ENCODE assay signal across 18 cellular contexts in genomic region chr10:124319926-124320391, GRCh38.
A peak's percentile ranks its signal among the peaks of the same experiment; 100 is the strongest.
DNase-seq lines count a peak whose midpoint lies in the region; ATAC-seq and TF ChIP-seq lines count a peak whose summit lies in the region.
"Had no signal": no experiment of that assay in that cellular context is flagged by ENCODE, and none has a peak within 500 bp of the region (broad histone marks: within the 10 kb centered on the region; RNA-seq: fewer than 3 reads in every experiment).

No MANE protein-coding gene starts in this region.

- H3K4me3 ChIP-seq in endodermal cell (ENCODE audit: low read length) (no peak overlapping the region), gastroesophageal sphincter (no peak overlapping the region)
- H3K4me3 ChIP-seq: K562, skin epidermis had no signal

- H3K27ac ChIP-seq in endodermal cell (ENCODE audit: low read depth, low read length) = no peak overlapping the region
- H3K27ac ChIP-seq in gastroesophageal sphincter = no peak overlapping the region
- H3K27ac ChIP-seq: skin epidermis had no signal

- no peak for TF ChIP-seq EP300 in gastroesophageal sphincter (IDR thresholded peaks at IDR 0.05)

- peak; percentile 74 for DNase-seq in AG08395 (ENCODE audit: low spot score)
- peak; percentile 78 for DNase-seq in LHCN-M2 (ENCODE audit: low read depth)
- DNase-seq in endodermal cell = peak; percentile 28
- peak; percentile 14 for DNase-seq in omental fat pad (ENCODE audit: low spot score)
- DNase-seq in midbrain (lab: John Stamatoyannopoulos, UW) = no peak
- no peak for DNase-seq in ecto neural progenitor cell (ENCODE audit: low spot score)
- DNase-seq in activated CD8-positive, alpha-beta memory T cell treated with anti-CD3 and anti-CD28 coated beads, Interleukin-2, amount 50 U/mL, for 4 hours = no peak
- DNase-seq: activated CD4-positive, alpha-beta T cell treated with anti-CD3 and anti-CD28 coated beads for 48 hours; CD4-positive, alpha-beta T cell; naive thymus-derived CD8-positive, alpha-beta T cell; NCI-H1048; NCI-H524; stimulated activated CD4-positive, alpha-beta T cell treated with anti-CD3 and anti-CD28 coated beads, Interleukin-4, amount 100 ng/mL, for 4 hours; SW 1271 had no signal

- H3K27me3 ChIP-seq in endodermal cell (ENCODE audit: control insufficient read depth, insufficient read depth, low read length, poor library complexity, severe bottlenecking) = no peaks in the 10 kb centered on the region
- no peaks in the 10 kb centered on the region for H3K27me3 ChIP-seq in gastroesophageal sphincter

- no peaks in the 10 kb centered on the region for H3K36me3 Mint-ChIP-seq in endodermal cell (ENCODE audit: low read depth)
- H3K36me3 Mint-ChIP-seq: naive thymus-derived CD8-positive, alpha-beta T cell had no signal

- H3K9me3 ChIP-seq in endodermal cell (ENCODE audit: control insufficient read depth, low read length) (no peaks in the 10 kb centered on the region), gastroesophageal sphincter (no peaks in the 10 kb centered on the region)

- WGBS in endodermal cell (ENCODE audit: insufficient coverage in 1 of 2, insufficient read length in 1 of 2), 2 experiments = 52 to 61% methylated on average over 3 of the region's 3 CpGs
- WGBS in gastroesophageal sphincter (ENCODE audit: low coverage in 1 of 2), 2 donors = 100% methylated on average over 1 of the region's 3 CpGs; no CpG with 5 or more reads in 1 of the 2 donors

- no peaks in the 10 kb centered on the region for H3K9me3 Mint-ChIP-seq in endodermal cell
- H3K9me3 Mint-ChIP-seq: CD4-positive, alpha-beta T cell had no signal

- H3K4me3 Mint-ChIP-seq in endodermal cell = no peak overlapping the region
- H3K4me3 Mint-ChIP-seq: CD4-positive, alpha-beta T cell; naive thymus-derived CD8-positive, alpha-beta T cell had no signal

- no peak overlapping the region for H3K9ac ChIP-seq in endodermal cell (ENCODE audit: extremely low read depth, low read length, poor library complexity, severe bottlenecking)

- H3K36me3 ChIP-seq in endodermal cell (ENCODE audit: control insufficient read depth, insufficient read depth, low read length) (no peaks in the 10 kb centered on the region), gastroesophageal sphincter (no peaks in the 10 kb centered on the region)

- no peak for TF ChIP-seq POLR2A in gastroesophageal sphincter (IDR thresholded peaks at IDR 0.05)

- H3K27me3 Mint-ChIP-seq in endodermal cell (ENCODE audit: insufficient read depth) = no peaks in the 10 kb centered on the region
- H3K27me3 Mint-ChIP-seq: CD4-positive, alpha-beta T cell had no signal

- no peak for TF ChIP-seq CTCF in endodermal cell (conservative IDR thresholded peaks at IDR 0.05)
- no peak for TF ChIP-seq CTCF in omental fat pad (IDR thresholded peaks at IDR 0.05)
- TF ChIP-seq CTCF in gastroesophageal sphincter (IDR thresholded peaks at IDR 0.05) = no peak

- no peak overlapping the region for H3K27ac Mint-ChIP-seq in endodermal cell
- H3K27ac Mint-ChIP-seq: CD4-positive, alpha-beta T cell; naive thymus-derived CD8-positive, alpha-beta T cell; progenitor cell of endocrine pancreas had no signal

- H3K4me1 Mint-ChIP-seq in endodermal cell = no peaks in the 10 kb centered on the region
- H3K4me1 Mint-ChIP-seq: naive thymus-derived CD8-positive, alpha-beta T cell had no signal

- H3K4me1 ChIP-seq in endodermal cell (ENCODE audit: control insufficient read depth, insufficient read depth, low read length) (no peaks in the 10 kb centered on the region), gastroesophageal sphincter (no peaks in the 10 kb centered on the region)

- ATAC-seq in omental fat pad (ENCODE audit: low FRiP score) = no peak
- no peak for ATAC-seq in gastroesophageal sphincter
- ATAC-seq: K562; naive thymus-derived CD8-positive, alpha-beta T cell had no signal

Comparison
In these comparisons a context has a peak if more than half of its experiments do, and no peak if none do; other contexts are left out.
1. DNase-seq: peak in AG08395 (single experiment), LHCN-M2 (single experiment), endodermal cell (single experiment) and omental fat pad (single experiment); none in midbrain (single experiment), ecto neural progenitor cell (single experiment) and activated CD8-positive, alpha-beta memory T cell treated with anti-CD3 and anti-CD28 coated beads, Interleukin-2, amount 50 U/mL, for 4 hours (single experiment).